Comparison of ENCODE assay signal across 12 cellular contexts in genomic region chr18:2963048-2963447, GRCh38. TPM values are rescaled to one million over a fixed set of nuclear protein-coding genes. Genes with fewer than 3 reads are reported as not detected.
A peak's percentile ranks its signal among the peaks of the same experiment; 100 is the strongest.
DNase-seq lines count a peak whose midpoint lies in the region; ATAC-seq and TF ChIP-seq lines count a peak whose summit lies in the region.
"Had no signal": no experiment of that assay in that cellular context is flagged by ENCODE, and none has a peak within 500 bp of the region (broad histone marks: within the 10 kb centered on the region; RNA-seq: fewer than 3 reads in every experiment).

No MANE protein-coding gene starts in this region.

- WGBS in esophagus muscularis mucosa: 68% methylated on average over 3 of the region's 3 CpGs

- TF ChIP-seq CTCF in coronary artery (IDR thresholded peaks at IDR 0.05) (no peak), esophagus muscularis mucosa (IDR thresholded peaks at IDR 0.05) (no peak)

- POLR2A ChIA-PET in activated CD4-positive, alpha-beta memory T cell treated with anti-CD3 and anti-CD28 coated beads, Interleukin-2, amount 10 ng/mL, durations not matched to agents 7 days and 5 days (lab: Charles Lee): interaction anchor here (0.9 to 16.2 kb wide), 8 partner anchors 8 to 297 kb away, joined by 3 to 255 read pairs (median 30); partner anchors contain the start of gene MYL12A

- no peaks in the 10 kb centered on the region for H3K9me3 ChIP-seq in esophagus muscularis mucosa
- H3K9me3 ChIP-seq: SK-N-SH had no signal

- H3K27me3 ChIP-seq in esophagus muscularis mucosa: no peaks in the 10 kb centered on the region

- H3K36me3 ChIP-seq in esophagus muscularis mucosa: no peaks in the 10 kb centered on the region

- H3K36me3 Mint-ChIP-seq in activated CD4-positive, alpha-beta memory T cell treated with anti-CD3 and anti-CD28 coated beads, Interleukin-2, amount 10 ng/mL, durations not matched to agents 7 days and 5 days (ENCODE audit: low read depth): peaks cover 16% of the 10 kb centered on the region
- H3K36me3 Mint-ChIP-seq in effector memory CD8-positive, alpha-beta T cell (ENCODE audit: insufficient read depth): peaks cover 35% of the 10 kb centered on the region

- CTCF ChIA-PET in activated CD4-positive, alpha-beta memory T cell treated with anti-CD3 and anti-CD28 coated beads, Interleukin-2, amount 10 ng/mL, durations not matched to agents 7 days and 5 days (lab: Charles Lee): interaction anchor here (2.5 to 7.9 kb wide), 5 partner anchors 8 to 99 kb away, joined by 12 to 70 read pairs (median 30); no protein-coding TSS in a partner anchor

- H3K27me3 Mint-ChIP-seq in activated CD4-positive, alpha-beta memory T cell treated with anti-CD3 and anti-CD28 coated beads, Interleukin-2, amount 10 ng/mL, durations not matched to agents 7 days and 5 days: no peaks in the 10 kb centered on the region
- H3K27me3 Mint-ChIP-seq in effector memory CD8-positive, alpha-beta T cell: no peaks in the 10 kb centered on the region

- TF ChIP-seq EP300 in esophagus muscularis mucosa (IDR thresholded peaks at IDR 0.05): no peak

- H3K27ac Mint-ChIP-seq in activated CD4-positive, alpha-beta memory T cell treated with anti-CD3 and anti-CD28 coated beads, Interleukin-2, amount 10 ng/mL, durations not matched to agents 7 days and 5 days: peak overlapping the region; percentile 99
- peak overlapping the region; percentile 93 to 99 for H3K27ac Mint-ChIP-seq in effector memory CD8-positive, alpha-beta T cell

- DNase-seq in stimulated activated naive CD4-positive, alpha-beta T cell (lab: John Stamatoyannopoulos, UW): peak; percentile 11 to 86 (median 58)
- no peak for DNase-seq in stimulated activated naive CD4-positive, alpha-beta T cell treated with Interleukin-2 at 50 U/mL for 16 hours (lab: John Stamatoyannopoulos, UW)
- DNase-seq in activated CD4-positive, alpha-beta memory T cell treated with anti-CD3 and anti-CD28 coated beads, Interleukin-2, amount 10 ng/mL, durations not matched to agents 7 days and 5 days: peak; percentile 57
- DNase-seq in effector memory CD8-positive, alpha-beta T cell: peak; percentile 52 to 62 (median 53)
- no peak for DNase-seq in coronary artery (ENCODE audit: low spot score)
- no peak for DNase-seq in NCI-H1436 treated with DMSO at 0.1 percent for 48 hours (lab: John Stamatoyannopoulos, UW)
- DNase-seq in esophagus muscularis mucosa (ENCODE audit: extremely low spot score): no peak
- DNase-seq: left ventricle myocardium superior, MM.1S, NCI-H526, SK-N-SH had no signal

- H3K27ac ChIP-seq in coronary artery (no peak overlapping the region), esophagus muscularis mucosa (replicated peaks in 1 of 4) (no peak overlapping the region)

- H3K4me1 Mint-ChIP-seq in activated CD4-positive, alpha-beta memory T cell treated with anti-CD3 and anti-CD28 coated beads, Interleukin-2, amount 10 ng/mL, durations not matched to agents 7 days and 5 days: peaks cover 82% of the 10 kb centered on the region
- H3K4me1 Mint-ChIP-seq in effector memory CD8-positive, alpha-beta T cell (ENCODE audit: low read depth in 2 of 2): peaks cover 58 to 78% of the 10 kb centered on the region in 2 donors

- H3K4me1 ChIP-seq in esophagus muscularis mucosa: peaks cover 34 to 58% (median 51%) of the 10 kb centered on the region in 4 donors

- H3K4me3 ChIP-seq in coronary artery (no peak overlapping the region), esophagus muscularis mucosa (no peak overlapping the region)

- no peak for TF ChIP-seq POLR2A in esophagus muscularis mucosa (IDR thresholded peaks at IDR 0.05; ENCODE audit: low read depth)

- ATAC-seq in effector memory CD8-positive, alpha-beta T cell (replicated peaks): peak; percentile 68
- ATAC-seq in GM21786 (IDR thresholded peaks at IDR 0.05; ENCODE audit: unreplicated experiment): no peak
- ATAC-seq: left ventricle myocardium superior had no signal

- H3K9me3 Mint-ChIP-seq in activated CD4-positive, alpha-beta memory T cell treated with anti-CD3 and anti-CD28 coated beads, Interleukin-2, amount 10 ng/mL, durations not matched to agents 7 days and 5 days: no peaks in the 10 kb centered on the region
- no peaks in the 10 kb centered on the region for H3K9me3 Mint-ChIP-seq in effector memory CD8-positive, alpha-beta T cell

- H3K4me3 Mint-ChIP-seq in activated CD4-positive, alpha-beta memory T cell treated with anti-CD3 and anti-CD28 coated beads, Interleukin-2, amount 10 ng/mL, durations not matched to agents 7 days and 5 days: peak overlapping the region; percentile 61
- peak overlapping the region; percentile 70 to 85 for H3K4me3 Mint-ChIP-seq in effector memory CD8-positive, alpha-beta T cell

- intact Hi-C loops in esophagus muscularis mucosa (cut with DNase I): no loop called here

RNA-seq across cellular contexts. Expression of gene LPIN2, which starts 49.9 kb away (rescaled TPM):
- total RNA-seq in activated CD4-positive, alpha-beta memory T cell treated with anti-CD3 and anti-CD28 coated beads, Interleukin-2, amount 10 ng/mL, durations not matched to agents 7 days and 5 days: 10 to 100 TPM; 78.4 to 79.6 TPM
- total RNA-seq in esophagus muscularis mucosa: 10 to 100 TPM; 15.4 to 26.9 (median 24.8) TPM

Comparison
In these comparisons a context has a peak if more than half of its experiments do, and no peak if none do; other contexts are left out.
1. DNase-seq: peak in stimulated activated naive CD4-positive, alpha-beta T cell (6 of 6), activated CD4-positive, alpha-beta memory T cell treated with anti-CD3 and anti-CD28 coated beads, Interleukin-2, amount 10 ng/mL, durations not matched to agents 7 days and 5 days (single experiment) and effector memory CD8-positive, alpha-beta T cell (3 of 3); none in stimulated activated naive CD4-positive, alpha-beta T cell treated with Interleukin-2 at 50 U/mL for 16 hours (single experiment), coronary artery (single experiment), NCI-H1436 treated with DMSO at 0.1 percent for 48 hours (single experiment) and esophagus muscularis mucosa (single experiment).